ENCODE assay signal across 28 cellular contexts in genomic region chr1:3168678-3169077, GRCh38.
A peak's percentile ranks its signal among the peaks of the same experiment; 100 is the strongest.
DNase-seq lines count a peak whose midpoint lies in the region; ATAC-seq and TF ChIP-seq lines count a peak whose summit lies in the region.
"Had no signal": no experiment of that assay in that cellular context is flagged by ENCODE, and none has a peak within 500 bp of the region (broad histone marks: within the 10 kb centered on the region; RNA-seq: fewer than 3 reads in every experiment).

No MANE protein-coding gene starts in this region.

- peak overlapping the region; percentile 30 for H3K27ac ChIP-seq in layer of hippocampus (ENCODE audit: low read depth, low read length)
- H3K27ac ChIP-seq in tibial artery, result peak overlapping the region; percentile 88
- H3K27ac ChIP-seq: adrenal gland, hepatocyte, KMS-11, ovary, skin epidermis, suprapubic skin, vagina had no signal

- H3K9me3 ChIP-seq in tibial artery, result no peaks in the 10 kb centered on the region
- H3K9me3 ChIP-seq: adrenal gland, ovary, suprapubic skin, vagina had no signal

- intact Hi-C loops in tibial artery (cut with DNase I; ENCODE audit: low total_unique reads), result no loop called here

- ATAC-seq in GM19351 (IDR thresholded peaks at IDR 0.05; ENCODE audit: unreplicated experiment), result no peak
- ATAC-seq: activated CD4-positive, CD25-positive, alpha-beta regulatory T cell treated with anti-CD3 and anti-CD28 coated beads, Interleukin-2, amount 50 U/mL, for 24 hours; GM12878; T-helper 17 cell had no signal

- TF ChIP-seq CTCF in tibial artery (IDR thresholded peaks at IDR 0.05), result no peak

- no peaks in the 10 kb centered on the region for H3K36me3 ChIP-seq in tibial artery
- H3K36me3 ChIP-seq: adrenal gland, ovary, suprapubic skin, vagina had no signal

- peaks cover 6 to 69% (median 60%) of the 10 kb centered on the region in 4 donors for H3K4me1 ChIP-seq in tibial artery

- DNase-seq in NCI-H2171 treated with DMSO at 0.1 percent for 48 hours (lab: John Stamatoyannopoulos, UW), result peak; percentile 23
- DNase-seq in NCI-H2171 (lab: John Stamatoyannopoulos, UW), result no peak
- peak; percentile 52 for DNase-seq in NCI-H774 (lab: John Stamatoyannopoulos, UW)
- no peak for DNase-seq in tibial artery
- no peak for DNase-seq in cerebellar cortex (ENCODE audit: low spot score)
- DNase-seq in AML-193 (lab: John Stamatoyannopoulos, UW), result no peak
- DNase-seq: activated CD4-positive, alpha-beta memory T cell treated with anti-CD3 and anti-CD28 coated beads for 36 hours; activated CD8-positive, alpha-beta memory T cell treated with anti-CD3 and anti-CD28 coated beads, Interleukin-2, amount 50 U/mL, for 48 hours; activated naive CD4-positive, alpha-beta T cell treated with anti-CD3 and anti-CD28 coated beads, Interleukin-2, amount 10 ng/mL, durations not matched to agents 7 days and 5 days; adrenal gland; CD4-positive, alpha-beta memory T cell; H9; mesenchymal stem cell; MM.1S; NCI-H524; NK-92 treated with Interleukin-12 subunit alpha and Interleukin-12 subunit beta, amount 100 ng/mL, for 24 hours; ovary; stimulated activated naive CD4-positive, alpha-beta T cell; T-helper 17 cell had no signal

- H3K4me3 ChIP-seq in tibial artery, result no peak overlapping the region
- H3K4me3 ChIP-seq: adrenal gland, GM12878, hepatocyte, ovary, skin epidermis, suprapubic skin, vagina had no signal

- H3K27me3 ChIP-seq in layer of hippocampus (ENCODE audit: control insufficient read depth, insufficient read depth, low read length) (no peaks in the 10 kb centered on the region), tibial artery (no peaks in the 10 kb centered on the region)
- H3K27me3 ChIP-seq: adrenal gland, hepatocyte, ovary, vagina had no signal

Comparison
In these comparisons a context has a peak if more than half of its experiments do, and no peak if none do; other contexts are left out.
1. DNase-seq: peak in NCI-H2171 treated with DMSO at 0.1 percent for 48 hours (single experiment) and NCI-H774 (single experiment); none in NCI-H2171 (single experiment), tibial artery (0 of 2), cerebellar cortex (single experiment) and AML-193 (0 of 2).